Comparison of ENCODE assay signal across 16 cellular contexts in genomic region chr4:156773648-156774357, GRCh38.
DNase-seq lines count a peak whose midpoint lies in the region; ATAC-seq and TF ChIP-seq lines count a peak whose summit lies in the region.
"Had no signal": no experiment of that assay in that cellular context is flagged by ENCODE, and none has a peak within 500 bp of the region (broad histone marks: within the 10 kb centered on the region; RNA-seq: fewer than 3 reads in every experiment).

No MANE protein-coding gene starts in this region.

- peak overlapping the region; percentile 40 for H3K9ac ChIP-seq in adipocyte (ENCODE audit: low read length)

- no peaks in the 10 kb centered on the region for H3K9me3 ChIP-seq in adipocyte (ENCODE audit: control insufficient read depth, low read length)

- TF ChIP-seq CTCF in HFFc6 (IDR thresholded peaks at IDR 0.05) = no peak

- intact Hi-C loops in activated T-helper 2 cell treated with anti-CD3 and anti-CD28 coated beads, Interferon-gamma antibody, Interleukin-2, Interleukin-4, amounts not matched to agents 10 μg/mL and 5 μg/mL and 100 μg/mL, durations not matched to agents 14 hours and 24 hours and 36 hours (cut with micrococcal nuclease) = no loop called here

- H3K27ac Mint-ChIP-seq in HFFc6 = peak overlapping the region; percentile 87
- no peak overlapping the region for H3K27ac Mint-ChIP-seq in activated T-helper 2 cell treated with anti-CD3 and anti-CD28 coated beads, Interferon-gamma antibody, Interleukin-2, Interleukin-4, amounts not matched to agents 10 μg/mL and 5 μg/mL and 100 μg/mL, durations not matched to agents 14 hours and 24 hours and 36 hours
- H3K27ac Mint-ChIP-seq: activated T-cell treated with anti-CD3 and anti-CD28 coated beads, Interleukin-2, amount 50 U/mL, for 24 hours; IgD-negative memory B cell; stimulated activated naive B cell treated with anti-CD40 and anti-IgM and Interleukin-4, amounts not matched to agents 10 μg/mL and 1 μg/mL and 100 μg/mL, for 72 hours; T-helper 2 cell treated with Interferon-gamma antibody and Interleukin-4, amounts not matched to agents 5 μg/mL and 100 μg/mL, for 36 hours had no signal

- ATAC-seq in HG03175 (IDR thresholded peaks at IDR 0.05; ENCODE audit: unreplicated experiment) = no peak
- ATAC-seq: stimulated activated naive B cell treated with anti-CD40 and anti-IgM and Interleukin-4, amounts not matched to agents 10 μg/mL and 1 μg/mL and 100 μg/mL, for 72 hours had no signal

- peak overlapping the region; percentile 46 for H3K4me3 ChIP-seq in adipocyte (ENCODE audit: low read length)

- H3K36me3 Mint-ChIP-seq in HFFc6 (ENCODE audit: low read depth) = peaks cover 13% of the 10 kb centered on the region
- H3K36me3 Mint-ChIP-seq in activated T-helper 2 cell treated with anti-CD3 and anti-CD28 coated beads, Interferon-gamma antibody, Interleukin-2, Interleukin-4, amounts not matched to agents 10 μg/mL and 5 μg/mL and 100 μg/mL, durations not matched to agents 14 hours and 24 hours and 36 hours (ENCODE audit: low read depth) = no peaks in the 10 kb centered on the region
- H3K36me3 Mint-ChIP-seq: IgD-negative memory B cell; stimulated activated naive B cell treated with anti-CD40 and anti-IgM and Interleukin-4, amounts not matched to agents 10 μg/mL and 1 μg/mL and 100 μg/mL, for 72 hours had no signal

- no peaks in the 10 kb centered on the region; the same call in 1 of the 2 replicates for H3K27me3 Mint-ChIP-seq in HFFc6 (ENCODE audit: insufficient read depth)
- H3K27me3 Mint-ChIP-seq in activated T-helper 2 cell treated with anti-CD3 and anti-CD28 coated beads, Interferon-gamma antibody, Interleukin-2, Interleukin-4, amounts not matched to agents 10 μg/mL and 5 μg/mL and 100 μg/mL, durations not matched to agents 14 hours and 24 hours and 36 hours (ENCODE audit: low read depth) = no peaks in the 10 kb centered on the region
- H3K27me3 Mint-ChIP-seq: activated T-cell treated with anti-CD3 and anti-CD28 coated beads, Interleukin-2, amount 50 U/mL, for 24 hours; IgD-negative memory B cell; stimulated activated naive B cell treated with anti-CD40 and anti-IgM and Interleukin-4, amounts not matched to agents 10 μg/mL and 1 μg/mL and 100 μg/mL, for 72 hours had no signal

- H3K4me3 Mint-ChIP-seq in HFFc6 = peak overlapping the region; percentile 77
- no peak overlapping the region for H3K4me3 Mint-ChIP-seq in activated T-helper 2 cell treated with anti-CD3 and anti-CD28 coated beads, Interferon-gamma antibody, Interleukin-2, Interleukin-4, amounts not matched to agents 10 μg/mL and 5 μg/mL and 100 μg/mL, durations not matched to agents 14 hours and 24 hours and 36 hours (ENCODE audit: low read depth)
- H3K4me3 Mint-ChIP-seq: activated T-cell treated with anti-CD3 and anti-CD28 coated beads, Interleukin-2, amount 50 U/mL, for 24 hours; IgD-negative memory B cell; stimulated activated naive B cell treated with anti-CD40 and anti-IgM and Interleukin-4, amounts not matched to agents 10 μg/mL and 1 μg/mL and 100 μg/mL, for 72 hours; T-helper 2 cell treated with Interferon-gamma antibody and Interleukin-4, amounts not matched to agents 5 μg/mL and 100 μg/mL, for 36 hours had no signal

- no peaks in the 10 kb centered on the region for H3K27me3 ChIP-seq in adipocyte (replicated peaks; ENCODE audit: control insufficient read depth, insufficient read depth, low read length)

- H3K9me3 Mint-ChIP-seq in HFFc6 = no peaks in the 10 kb centered on the region
- H3K9me3 Mint-ChIP-seq in activated T-helper 2 cell treated with anti-CD3 and anti-CD28 coated beads, Interferon-gamma antibody, Interleukin-2, Interleukin-4, amounts not matched to agents 10 μg/mL and 5 μg/mL and 100 μg/mL, durations not matched to agents 14 hours and 24 hours and 36 hours = no peaks in the 10 kb centered on the region
- H3K9me3 Mint-ChIP-seq: activated T-cell treated with anti-CD3 and anti-CD28 coated beads, Interleukin-2, amount 50 U/mL, for 24 hours; stimulated activated naive B cell treated with anti-CD40 and anti-IgM and Interleukin-4, amounts not matched to agents 10 μg/mL and 1 μg/mL and 100 μg/mL, for 72 hours; T-helper 2 cell treated with Interferon-gamma antibody and Interleukin-4, amounts not matched to agents 5 μg/mL and 100 μg/mL, for 36 hours had no signal

- H3K4me1 Mint-ChIP-seq in HFFc6 (ENCODE audit: low read depth) = peaks cover 84% of the 10 kb centered on the region
- H3K4me1 Mint-ChIP-seq in activated T-helper 2 cell treated with anti-CD3 and anti-CD28 coated beads, Interferon-gamma antibody, Interleukin-2, Interleukin-4, amounts not matched to agents 10 μg/mL and 5 μg/mL and 100 μg/mL, durations not matched to agents 14 hours and 24 hours and 36 hours (ENCODE audit: low read depth) = no peaks in the 10 kb centered on the region
- H3K4me1 Mint-ChIP-seq: IgD-negative memory B cell; stimulated activated naive B cell treated with anti-CD40 and anti-IgM and Interleukin-4, amounts not matched to agents 10 μg/mL and 1 μg/mL and 100 μg/mL, for 72 hours had no signal

- DNase-seq in HFFc6 (peak; percentile 72), adipocyte (ENCODE audit: low read depth) (no peak), glomerular visceral epithelial cell (ENCODE audit: extremely low spot score) (peak; percentile 51), DMS153 (lab: John Stamatoyannopoulos, UW) (no peak), NCI-H1694 treated with DMSO at 0.1 percent for 48 hours (lab: John Stamatoyannopoulos, UW) (no peak)
- DNase-seq in activated T-helper 2 cell treated with anti-CD3 and anti-CD28 coated beads, Interferon-gamma antibody, Interleukin-2, Interleukin-4, amounts not matched to agents 10 μg/mL and 5 μg/mL and 100 μg/mL, durations not matched to agents 14 hours and 24 hours and 36 hours (ENCODE audit: low spot score) = no peak
- DNase-seq: activated CD4-positive, alpha-beta T cell treated with anti-CD3 and anti-CD28 coated beads for 48 hours; activated T-cell treated with anti-CD3 and anti-CD28 coated beads, Interleukin-2, amount 50 U/mL, for 24 hours; left cardiac atrium; NCI-H1105 treated with DMSO at 0.1 percent for 48 hours; NCI-H345; stimulated activated CD4-positive, alpha-beta T cell treated with anti-CD3 and anti-CD28 coated beads, Interleukin-4, amount 100 ng/mL, for 4 hours; stimulated activated naive B cell treated with anti-CD40 and anti-IgM and Interleukin-4, amounts not matched to agents 10 μg/mL and 1 μg/mL and 100 μg/mL, for 72 hours had no signal

- peaks cover 54% of the 10 kb centered on the region for H3K4me1 ChIP-seq in adipocyte (ENCODE audit: control insufficient read depth, insufficient read depth, low read length)

- no peaks in the 10 kb centered on the region for H3K36me3 ChIP-seq in adipocyte (ENCODE audit: control insufficient read depth, insufficient read depth, low read length, severe bottlenecking)

Comparison
In these comparisons a context has a peak if more than half of its experiments do, and no peak if none do; other contexts are left out.
1. DNase-seq: peak in HFFc6 (single experiment) and glomerular visceral epithelial cell (single experiment); none in adipocyte (single experiment), DMS153 (single experiment), NCI-H1694 treated with DMSO at 0.1 percent for 48 hours (single experiment) and activated T-helper 2 cell treated with anti-CD3 and anti-CD28 coated beads, Interferon-gamma antibody, Interleukin-2, Interleukin-4, amounts not matched to agents 10 μg/mL and 5 μg/mL and 100 μg/mL, durations not matched to agents 14 hours and 24 hours and 36 hours (single experiment).